Comparison of ENCODE assay signal across 8 cellular contexts in genomic region chr10:93288679-93289634, GRCh38.
DNase-seq lines count a peak whose midpoint lies in the region; ATAC-seq and TF ChIP-seq lines count a peak whose summit lies in the region.

No MANE protein-coding gene starts in this region.

- no peak overlapping the region for H3K9ac ChIP-seq in parathyroid adenoma

- H3K4me3 ChIP-seq in HFF-Myc (replicated peaks; ENCODE audit: low read depth, low read length) (no peak overlapping the region), Panc1 (ENCODE audit: low read depth in 2 of 2, low read length in 2 of 2) (no peak overlapping the region), parathyroid adenoma (ENCODE audit: low read depth, low read length) (no peak overlapping the region), vagina (no peak overlapping the region)

- TF ChIP-seq POLR2A in vagina (IDR thresholded peaks at IDR 0.05), result no peak

- H3K27me3 ChIP-seq in Panc1 (ENCODE audit: control insufficient read depth, insufficient read depth, low read length) (no peaks in the 10 kb centered on the region), parathyroid adenoma (ENCODE audit: control insufficient read depth, insufficient read depth, low read length) (no peaks in the 10 kb centered on the region), vagina (no peaks in the 10 kb centered on the region)

- no peaks in the 10 kb centered on the region for H3K79me2 ChIP-seq in parathyroid adenoma

- H3K4me1 ChIP-seq in Panc1 (ENCODE audit: control insufficient read depth, insufficient read depth, low read length) (0 out of 2 replicates have a peak, but pooled peaks cover 9% of the 10 kb centered on the region), parathyroid adenoma (no peaks in the 10 kb centered on the region), vagina (no peaks in the 10 kb centered on the region)

- in situ Hi-C loops in Panc1 (cut with HindIII; ENCODE audit: low pct_unique_long_range_greater_than_20kb, low sequenced_read_pairs), result no loop called here

- CTCF ChIA-PET in Panc1 (lab: Charles Lee), result interaction anchor here (0.7 to 1.4 kb wide), 3 partner anchors 173 to 210 kb away, joined by 3 to 5 read pairs (median 4); no protein-coding TSS in a partner anchor

- intact Hi-C loops in Panc1 (cut with micrococcal nuclease; ENCODE audit: unreplicated experiment), result loop anchor here (2.0 to 10.0 kb wide), 3 partner anchors 174 to 397 kb away; no protein-coding TSS in a partner anchor
- intact Hi-C loops in vagina (cut with DNase I), result no loop called here

- BruUV-seq in Panc1 (replicated peaks; lab: Mats Ljungman, UMichigan), result no TSS peak

- H3K4me2 ChIP-seq in parathyroid adenoma (ENCODE audit: low read length), result no peak overlapping the region

- no peak overlapping the region for H2AFZ ChIP-seq in parathyroid adenoma

- POLR2A ChIA-PET in Panc1 (lab: Charles Lee), result no interaction called here

- DNase-seq in CMK (ENCODE audit: low read depth), result peak; percentile 21
- peak; percentile 77 for DNase-seq in HFF-Myc (ENCODE audit: extremely low read depth, low read depth)
- peak; percentile 60 for DNase-seq in Panc1 (ENCODE audit: low read depth, low spot score)
- peak; percentile 78 for DNase-seq in activated effector memory CD4-positive, alpha-beta T cell treated with anti-CD3 and anti-CD28 coated beads, Interleukin-2, amount 50 U/mL, for 16 hours
- DNase-seq in germinal center (ENCODE audit: low spot score), result peak; percentile 74
- DNase-seq in vagina (ENCODE audit: extremely low spot score in 2 of 2), result no peak

- H3K27ac ChIP-seq in Panc1 (ENCODE audit: low read length), result peak overlapping the region; percentile 73; the same call in 1 of the 2 replicates
- no peak overlapping the region for H3K27ac ChIP-seq in parathyroid adenoma
- H3K27ac ChIP-seq in vagina, result no peak overlapping the region

- ATAC-seq in Panc1 (peak; percentile 85), GM19463 (IDR thresholded peaks at IDR 0.05; ENCODE audit: unreplicated experiment) (no peak)

- H3K36me3 ChIP-seq in Panc1 (ENCODE audit: control insufficient read depth, insufficient read depth, low read length) (no peaks in the 10 kb centered on the region), parathyroid adenoma (ENCODE audit: control insufficient read depth, insufficient read depth, low read length) (no peaks in the 10 kb centered on the region), vagina (no peaks in the 10 kb centered on the region)

- TF ChIP-seq CTCF in HFF-Myc (IDR thresholded peaks at IDR 0.05; ENCODE audit: low read depth, low read length, missing control alignments), result peak; percentile 75
- TF ChIP-seq CTCF in Panc1 (IDR thresholded peaks at IDR 0.05), result peak; percentile 92
- TF ChIP-seq CTCF in parathyroid adenoma (IDR thresholded peaks at IDR 0.05), result peak; percentile 70
- TF ChIP-seq CTCF in vagina (IDR thresholded peaks at IDR 0.05), result peak; percentile 46 to 79 (median 60)

- H3K9me3 ChIP-seq in Panc1 (ENCODE audit: control insufficient read depth, insufficient read depth, low read depth, low read length) (no peaks in the 10 kb centered on the region), parathyroid adenoma (ENCODE audit: control insufficient read depth, low read length) (no peaks in the 10 kb centered on the region), vagina (no peaks in the 10 kb centered on the region)

Comparison
In these comparisons a context has a peak if more than half of its experiments do, and no peak if none do; other contexts are left out.
1. DNase-seq: peak in CMK (single experiment), HFF-Myc (single experiment), Panc1 (single experiment), activated effector memory CD4-positive, alpha-beta T cell treated with anti-CD3 and anti-CD28 coated beads, Interleukin-2, amount 50 U/mL, for 16 hours (single experiment) and germinal center (single experiment); none in vagina (0 of 2).
2. Peak in every context shown above with its lines, with median percentiles within 50 percentile points of each other: CTCF ChIP-seq.